In the genomic region with DNA sequence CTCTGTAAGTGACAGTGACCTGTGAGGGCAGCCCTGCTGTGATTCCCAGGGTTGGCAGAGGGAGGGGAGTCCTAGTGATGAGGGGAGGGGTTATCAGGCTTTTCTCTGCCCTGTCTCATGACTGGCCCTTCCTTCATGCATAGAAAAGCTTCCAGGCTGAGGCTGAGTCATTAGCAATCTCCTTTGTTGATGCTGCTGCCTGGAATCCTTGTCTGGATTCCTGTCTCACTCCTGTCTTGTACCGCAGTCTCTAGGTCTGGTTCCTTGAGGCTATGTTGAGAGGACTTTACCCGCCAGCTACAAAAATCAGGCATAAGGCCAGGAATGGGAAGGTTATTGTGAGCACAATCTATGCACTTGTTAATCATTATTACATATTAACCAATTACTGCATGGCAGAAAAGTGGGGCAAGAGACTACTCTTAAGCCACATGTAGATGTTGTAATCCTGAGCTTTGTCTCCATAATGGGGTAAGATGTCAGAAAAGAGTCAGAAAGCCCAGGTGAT, we compare ENCODE assay signal across 12 cellular contexts. TPM values are rescaled to one million over a fixed set of nuclear protein-coding genes. Genes with fewer than 3 reads are reported as not detected.
DNase-seq lines count a peak whose midpoint lies in the region; ATAC-seq and TF ChIP-seq lines count a peak whose summit lies in the region.
"Had no signal": no experiment of that assay in that cellular context is flagged by ENCODE, and none has a peak within 500 bp of the region (broad histone marks: within the 10 kb centered on the region; RNA-seq: fewer than 3 reads in every experiment).

No MANE protein-coding gene starts in this region.

- no peak overlapping the region for H2BK12ac ChIP-seq in mesenchymal stem cell (ENCODE audit: low read length in 2 of 2)

- H3K9ac ChIP-seq in mesenchymal stem cell (ENCODE audit: low read length), result no peak overlapping the region

- H3K4me2 ChIP-seq in mesenchymal stem cell (ENCODE audit: low read length, poor library complexity, severe bottlenecking), result no peak overlapping the region

- H2AFZ ChIP-seq in mesenchymal stem cell (ENCODE audit: low read depth, low read length), result no peak overlapping the region

- peak overlapping the region in 3 of 4 donors; percentile 67 to 73 (median 68) for H3K4me3 Mint-ChIP-seq in CD4-positive, CD25-positive, alpha-beta regulatory T cell
- no peak overlapping the region for H3K4me3 Mint-ChIP-seq in stimulated activated naive CD8-positive, alpha-beta T cell treated with anti-CD3 and anti-CD28 coated beads, Interleukin-15, amount 100 ng/mL, for 72 hours
- H3K4me3 Mint-ChIP-seq: central memory CD8-positive, alpha-beta T cell had no signal

- H3K9me3 ChIP-seq in CD4-positive, CD25-positive, alpha-beta regulatory T cell (ENCODE audit: control insufficient read depth in 2 of 2, low read length in 2 of 2), result no peaks in the 10 kb centered on the region
- H3K9me3 ChIP-seq in mesenchymal stem cell (ENCODE audit: control insufficient read depth, low read length) (no peaks in the 10 kb centered on the region), tibial artery (no peaks in the 10 kb centered on the region)

- H2AK5ac ChIP-seq in mesenchymal stem cell (ENCODE audit: low read length, severe bottlenecking), result no peak overlapping the region

- ATAC-seq in CD4-positive, CD25-positive, alpha-beta regulatory T cell (ENCODE audit: low read depth in 2 of 2), result no peak
- no peak for ATAC-seq in stimulated activated naive CD8-positive, alpha-beta T cell treated with anti-CD3 and anti-CD28 coated beads, Interleukin-15, amount 100 ng/mL, for 72 hours
- ATAC-seq in GM21423 (IDR thresholded peaks at IDR 0.05; ENCODE audit: unreplicated experiment), result no peak
- no peak for ATAC-seq in HG03175 (IDR thresholded peaks at IDR 0.05; ENCODE audit: unreplicated experiment)

- H2BK5ac ChIP-seq in mesenchymal stem cell (ENCODE audit: low read depth, low read length, poor library complexity, severe bottlenecking), result no peak overlapping the region

- H3K4me3 ChIP-seq in CD4-positive, CD25-positive, alpha-beta regulatory T cell (ENCODE audit: low read depth, low read length), result peak overlapping the region; percentile 27
- H3K4me3 ChIP-seq in mesenchymal stem cell (ENCODE audit: insufficient read depth in 1 of 2, low read depth in 1 of 2, low read length in 2 of 2) (no peak overlapping the region), tibial artery (no peak overlapping the region)

- H3K27ac Mint-ChIP-seq in CD4-positive, CD25-positive, alpha-beta regulatory T cell, result peak overlapping the region; percentile 11 to 79 (median 47)
- H3K27ac Mint-ChIP-seq in stimulated activated naive CD8-positive, alpha-beta T cell treated with anti-CD3 and anti-CD28 coated beads, Interleukin-15, amount 100 ng/mL, for 72 hours, result no peak overlapping the region

- no peaks in the 10 kb centered on the region for H3K9me3 Mint-ChIP-seq in CD4-positive, CD25-positive, alpha-beta regulatory T cell
- peaks cover 0 to 4% of the 10 kb centered on the region in 2 donors for H3K9me3 Mint-ChIP-seq in stimulated activated naive CD8-positive, alpha-beta T cell treated with anti-CD3 and anti-CD28 coated beads, Interleukin-15, amount 100 ng/mL, for 72 hours
- H3K9me3 Mint-ChIP-seq: central memory CD8-positive, alpha-beta T cell had no signal

- no peaks in the 10 kb centered on the region for H3K79me1 ChIP-seq in mesenchymal stem cell (replicated peaks; ENCODE audit: low read length, poor library complexity, severe bottlenecking)

- TF ChIP-seq CTCF in tibial artery (IDR thresholded peaks at IDR 0.05), result no peak

- no peak for DNase-seq in CD4-positive, CD25-positive, alpha-beta regulatory T cell
- peak; percentile 36 for DNase-seq in LHCN-M2 (ENCODE audit: low read depth)
- DNase-seq in dedifferentiated amniotic fluid mesenchymal stem cell (ENCODE audit: extremely low spot score), result peak; percentile 49
- DNase-seq in mesenchymal stem cell, result peak; percentile 74
- no peak for DNase-seq in tibial artery
- no peak for DNase-seq in stimulated activated naive CD8-positive, alpha-beta T cell treated with anti-CD3 and anti-CD28 coated beads, Interleukin-15, amount 100 ng/mL, for 72 hours
- DNase-seq: activated CD4-positive, CD25-positive, alpha-beta regulatory T cell; NCI-H2081 treated with DMSO at 0.1 percent for 48 hours; stimulated activated CD8-positive, alpha-beta memory T cell treated with anti-CD3 and anti-CD28 coated beads, Interleukin-4, amount 100 ng/mL, for 48 hours had no signal

- no peaks in the 10 kb centered on the region for H3K27me3 Mint-ChIP-seq in CD4-positive, CD25-positive, alpha-beta regulatory T cell
- H3K27me3 Mint-ChIP-seq in stimulated activated naive CD8-positive, alpha-beta T cell treated with anti-CD3 and anti-CD28 coated beads, Interleukin-15, amount 100 ng/mL, for 72 hours, result no peaks in the 10 kb centered on the region
- H3K27me3 Mint-ChIP-seq: central memory CD8-positive, alpha-beta T cell had no signal

- H3K27me3 ChIP-seq in CD4-positive, CD25-positive, alpha-beta regulatory T cell (ENCODE audit: control insufficient read depth, insufficient read depth, low read length), result no peaks in the 10 kb centered on the region
- H3K27me3 ChIP-seq in mesenchymal stem cell (ENCODE audit: control insufficient read depth in 1 of 2, insufficient read depth in 1 of 2, low read length in 2 of 2), result peaks cover 0 to 9% of the 10 kb centered on the region in 2 experiments
- no peaks in the 10 kb centered on the region for H3K27me3 ChIP-seq in tibial artery

- peaks cover 16% of the 10 kb centered on the region for H3K36me3 ChIP-seq in CD4-positive, CD25-positive, alpha-beta regulatory T cell (ENCODE audit: control insufficient read depth, insufficient read depth, low read length)
- H3K36me3 ChIP-seq in mesenchymal stem cell (ENCODE audit: control insufficient read depth in 1 of 2, insufficient read depth in 2 of 2, low read depth in 1 of 2, low read length in 2 of 2) (no peaks in the 10 kb centered on the region), tibial artery (no peaks in the 10 kb centered on the region)

- 33% methylated on average over 1 of the region's 2 CpGs for WGBS in mesenchymal stem cell

- no peak overlapping the region for H4K8ac ChIP-seq in mesenchymal stem cell (ENCODE audit: low read length)

- H4K91ac ChIP-seq in mesenchymal stem cell (ENCODE audit: low read length), result no peak overlapping the region

- no peak overlapping the region for H2BK120ac ChIP-seq in mesenchymal stem cell (ENCODE audit: low read depth, low read length)

- peaks cover 37% of the 10 kb centered on the region for H3K36me3 Mint-ChIP-seq in CD4-positive, CD25-positive, alpha-beta regulatory T cell

- H3K18ac ChIP-seq in mesenchymal stem cell (ENCODE audit: low read depth in 1 of 2, low read length in 2 of 2), result no peak overlapping the region

- peaks cover 35% of the 10 kb centered on the region for H3K4me1 ChIP-seq in CD4-positive, CD25-positive, alpha-beta regulatory T cell (ENCODE audit: control insufficient read depth, insufficient read depth, low read length, poor library complexity, severe bottlenecking)
- H3K4me1 ChIP-seq in mesenchymal stem cell (ENCODE audit: control insufficient read depth, insufficient read depth, low read depth, low read length) (peaks cover 7% of the 10 kb centered on the region), tibial artery (no peaks in the 10 kb centered on the region)

- H2BK15ac ChIP-seq in mesenchymal stem cell (ENCODE audit: low read depth, poor library complexity, severe bottlenecking), result no peak overlapping the region

- H3K4ac ChIP-seq in mesenchymal stem cell (ENCODE audit: low read depth in 1 of 2, low read length in 2 of 2), result no peak overlapping the region

- H3K4me1 Mint-ChIP-seq in CD4-positive, CD25-positive, alpha-beta regulatory T cell, result peaks cover 28 to 92% (median 64%) of the 10 kb centered on the region in 4 donors
- H3K4me1 Mint-ChIP-seq in stimulated activated naive CD8-positive, alpha-beta T cell treated with anti-CD3 and anti-CD28 coated beads, Interleukin-15, amount 100 ng/mL, for 72 hours, result peaks cover 77% of the 10 kb centered on the region

- H3K23ac ChIP-seq in mesenchymal stem cell (ENCODE audit: low read length in 2 of 2), result no peak overlapping the region

- no peak overlapping the region for H3K14ac ChIP-seq in mesenchymal stem cell (ENCODE audit: low read length in 2 of 2)

- intact Hi-C loops in tibial artery (cut with DNase I; ENCODE audit: low total_unique reads), result no loop called here

- H3K27ac ChIP-seq in CD4-positive, CD25-positive, alpha-beta regulatory T cell (ENCODE audit: insufficient read depth, low read length, poor library complexity, severe bottlenecking), result no peak overlapping the region
- H3K27ac ChIP-seq in mesenchymal stem cell (ENCODE audit: low read length, poor library complexity, severe bottlenecking), result peak overlapping the region; percentile 75
- H3K27ac ChIP-seq in tibial artery, result no peak overlapping the region

RNA-seq across cellular contexts. Expression of a gene that starts 7.2 kb away (rescaled TPM):
- 48.2 TPM for total RNA-seq in CD4-positive, CD25-positive, alpha-beta regulatory T cell
- polyA plus RNA-seq in CD4-positive, CD25-positive, alpha-beta regulatory T cell, result 10 to 100 TPM; 17.8 to 21.8 (median 19.3) TPM
- total RNA-seq in LHCN-M2 (2014; rRNA removed), result not detected in 2 replicates
- not detected for polyA plus RNA-seq in LHCN-M2 (2012)
- polyA plus RNA-seq in mesenchymal stem cell (2013, experiment 1 of 2), result 0.01 TPM
- 0.01 TPM for polyA plus RNA-seq in mesenchymal stem cell (2013, experiment 2 of 2)

Comparison
In these comparisons a context has a peak if more than half of its experiments do, and no peak if none do; other contexts are left out.
1. DNase-seq: peak in LHCN-M2 (single experiment), dedifferentiated amniotic fluid mesenchymal stem cell (single experiment) and mesenchymal stem cell (single experiment); none in CD4-positive, CD25-positive, alpha-beta regulatory T cell (0 of 3), tibial artery (0 of 2) and stimulated activated naive CD8-positive, alpha-beta T cell treated with anti-CD3 and anti-CD28 coated beads, Interleukin-15, amount 100 ng/mL, for 72 hours (0 of 2).
2. H3K27ac Mint-ChIP-seq: peak in CD4-positive, CD25-positive, alpha-beta regulatory T cell (3 of 3); none in stimulated activated naive CD8-positive, alpha-beta T cell treated with anti-CD3 and anti-CD28 coated beads, Interleukin-15, amount 100 ng/mL, for 72 hours (0 of 2).
3. H3K4me3 Mint-ChIP-seq: peak in CD4-positive, CD25-positive, alpha-beta regulatory T cell (3 of 4); none in stimulated activated naive CD8-positive, alpha-beta T cell treated with anti-CD3 and anti-CD28 coated beads, Interleukin-15, amount 100 ng/mL, for 72 hours (0 of 2).
4. RNA of a gene that starts 7.2 kb away (total RNA-seq): 48.2 TPM in CD4-positive, CD25-positive, alpha-beta regulatory T cell (single experiment); not detected in LHCN-M2; every median in the first group is over 10 times any median in the second.